Comparison of ENCODE assay signal across 8 cellular contexts in genomic region chr9:131125038-131125287, GRCh38. TPM values are rescaled to one million over a fixed set of nuclear protein-coding genes. Genes with fewer than 3 reads are reported as not detected.
DNase-seq lines count a peak whose midpoint lies in the region; ATAC-seq and TF ChIP-seq lines count a peak whose summit lies in the region.

No MANE protein-coding gene starts in this region.

- no peaks in the 10 kb centered on the region; the same call in 1 of the 2 replicates for H3K9me3 ChIP-seq in AG04450 (ENCODE audit: control insufficient read depth, insufficient read depth, low read length)

- peak overlapping the region; percentile 100 for H3K4me3 Mint-ChIP-seq in mesothelial cell of epicardium

- H3K27me3 ChIP-seq in AG04450 (ENCODE audit: control insufficient read depth, insufficient read depth, low read length) = peaks cover 2% of the 10 kb centered on the region

- CTCF ChIA-PET in AG04450 (lab: Charles Lee) = interaction anchor here (1.3 to 1.5 kb wide), 2 partner anchors 68 to 212 kb away, joined by 5 to 7 read pairs; no protein-coding TSS in a partner anchor

- POLR2A ChIA-PET in AG04450 (lab: Yijun Ruan, JAX) = interaction anchor here (0.8 to 1.2 kb wide), 6 partner anchors 9 to 256 kb away, joined by 3 to 6 read pairs (median 4); no protein-coding TSS in a partner anchor

- H3K4me1 Mint-ChIP-seq in mesothelial cell of epicardium = peaks cover 14% of the 10 kb centered on the region

- TF ChIP-seq CTCF in AG04450 (IDR thresholded peaks at IDR 0.05; ENCODE audit: low read depth, low read length) = no peak
- no peak for TF ChIP-seq CTCF in cardiac fibroblast (IDR thresholded peaks at IDR 0.05; ENCODE audit: low read depth, low read length)
- TF ChIP-seq CTCF in mesothelial cell of epicardium (IDR thresholded peaks at IDR 0.05; ENCODE audit: unreplicated experiment) = no peak

- H3K4me3 ChIP-seq in AG04450 (ENCODE audit: low read depth, low read length) = peak overlapping the region; percentile 100
- peak overlapping the region; percentile 96 to 97 for H3K4me3 ChIP-seq in cardiac fibroblast (replicated peaks in 1 of 2; ENCODE audit: low read depth in 2 of 2, low read length in 2 of 2)

- H3K27ac ChIP-seq in AG04450 (ENCODE audit: low read depth, low read length) = peak overlapping the region; percentile 47

- no peaks in the 10 kb centered on the region for H3K27me3 Mint-ChIP-seq in mesothelial cell of epicardium (ENCODE audit: low read depth)

- ATAC-seq in HG03175 (IDR thresholded peaks at IDR 0.05; ENCODE audit: unreplicated experiment) = peak; percentile 7
- ATAC-seq in GM18861 (IDR thresholded peaks at IDR 0.05; ENCODE audit: unreplicated experiment) = no peak
- no peak for ATAC-seq in HG02610 (IDR thresholded peaks at IDR 0.05; ENCODE audit: unreplicated experiment)
- no peak for ATAC-seq in HG02885 (IDR thresholded peaks at IDR 0.05; ENCODE audit: poor library complexity, unreplicated experiment)

- peaks cover 10% of the 10 kb centered on the region for H3K36me3 Mint-ChIP-seq in mesothelial cell of epicardium

- no peaks in the 10 kb centered on the region for H3K9me3 Mint-ChIP-seq in mesothelial cell of epicardium

- H3K27ac Mint-ChIP-seq in mesothelial cell of epicardium = peak overlapping the region; percentile 100

- DNase-seq in AG04450 (ENCODE audit: low read depth, low spot score) = no peak
- DNase-seq in cardiac fibroblast (ENCODE audit: low read depth in 2 of 2) = peak in 1 of 2 donors; percentile 10
- DNase-seq in mesothelial cell of epicardium (ENCODE audit: low spot score in 2 of 2, unreplicated experiment in 2 of 2) = no peak
- DNase-seq in activated effector memory CD4-positive, alpha-beta T cell treated with anti-CD3 and anti-CD28 coated beads, Interleukin-2, amount 50 U/mL, for 16 hours = no peak

RNA-seq across cellular contexts. Expression of gene NUP214, which starts 0.4 kb away (rescaled TPM):
- polyA plus RNA-seq in AG04450 (2011; rRNA removed) = 7.9 and 12.4 TPM in 2 replicates
- polyA minus RNA-seq in AG04450 (2011; rRNA and poly(A)+ RNA removed) = 23.9 and 33.5 TPM in 2 replicates
- total RNA-seq in mesothelial cell of epicardium = 65.6 to 69.6 TPM (median 69.4 TPM) in 3 replicates

RNA-seq across cellular contexts. Expression of gene AIF1L, which starts 28.6 kb away (rescaled TPM):
- 0.30 and 0.31 TPM in 2 replicates for polyA plus RNA-seq in AG04450 (2011; rRNA removed)
- 0.18 and 0.39 TPM in 2 replicates for polyA minus RNA-seq in AG04450 (2011; rRNA and poly(A)+ RNA removed)
- total RNA-seq in mesothelial cell of epicardium = 20.0 to 23.1 TPM (median 20.6 TPM) in 3 replicates
